Comparison of ENCODE assay signal across 8 cellular contexts in the genomic region with DNA sequence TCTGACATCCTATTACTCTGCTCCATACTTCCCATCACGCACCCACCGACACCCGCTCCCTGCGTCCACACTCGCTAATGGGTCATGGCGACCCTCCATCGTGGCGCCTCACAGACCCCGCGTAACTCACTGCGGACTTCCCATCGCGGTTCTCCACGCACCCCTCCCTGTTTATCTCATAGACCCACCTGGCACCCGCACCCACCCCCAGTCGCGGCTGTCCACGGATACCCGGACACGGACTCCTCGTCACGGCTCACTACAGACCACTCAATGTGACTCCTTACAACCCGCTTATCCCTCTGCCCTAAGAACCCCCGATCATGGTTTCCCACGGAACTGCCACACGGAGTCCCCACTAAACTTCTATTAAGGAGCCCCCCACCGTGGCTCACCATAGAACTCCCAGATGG.
DNase-seq lines count a peak whose midpoint lies in the region; ATAC-seq lines count a peak whose summit lies in the region.

No MANE protein-coding gene starts in this region.

- peak overlapping the region; percentile 91 for H3K4me3 ChIP-seq in iPS-15b (ENCODE audit: low read depth, low read length)

- no peaks in the 10 kb centered on the region for H3K9me3 ChIP-seq in iPS-15b (ENCODE audit: control insufficient read depth, insufficient read depth, low read length)

- ATAC-seq in activated naive CD8-positive, alpha-beta T cell treated with anti-CD3 and anti-CD28 coated beads, Interleukin-2, amount 50 U/mL, for 24 hours, result no peak
- ATAC-seq in stimulated activated effector memory CD8-positive, alpha-beta T cell treated with anti-CD3 and anti-CD28 coated beads, Interleukin-12 subunit alpha, Interleukin-12 subunit beta, amount 100 ng/mL, for 72 hours, result peak; percentile 1
- ATAC-seq in HG02763 (IDR thresholded peaks at IDR 0.05; ENCODE audit: unreplicated experiment), result no peak

- peak overlapping the region; percentile 73 for H3K9ac ChIP-seq in iPS-15b (ENCODE audit: low read depth, low read length)

- peaks cover 27% of the 10 kb centered on the region for H3K36me3 ChIP-seq in iPS-15b (ENCODE audit: control insufficient read depth, insufficient read depth, low read length)

- peak overlapping the region; percentile 97 for H3K27ac Mint-ChIP-seq in activated T-cell treated with anti-CD3 and anti-CD28 coated beads, Interleukin-2, amount 50 U/mL, for 24 hours
- H3K27ac Mint-ChIP-seq in activated naive CD8-positive, alpha-beta T cell treated with anti-CD3 and anti-CD28 coated beads, Interleukin-2, amount 50 U/mL, for 24 hours, result peak overlapping the region; percentile 97
- H3K27ac Mint-ChIP-seq in stimulated activated effector memory CD8-positive, alpha-beta T cell treated with anti-CD3 and anti-CD28 coated beads, Interleukin-12 subunit alpha, Interleukin-12 subunit beta, amount 100 ng/mL, for 72 hours, result peak overlapping the region; percentile 95

- peak overlapping the region; percentile 97 for H3K4me3 Mint-ChIP-seq in activated T-cell treated with anti-CD3 and anti-CD28 coated beads, Interleukin-2, amount 50 U/mL, for 24 hours
- H3K4me3 Mint-ChIP-seq in activated naive CD8-positive, alpha-beta T cell treated with anti-CD3 and anti-CD28 coated beads, Interleukin-2, amount 50 U/mL, for 24 hours, result peak overlapping the region; percentile 100
- peak overlapping the region; percentile 96 for H3K4me3 Mint-ChIP-seq in stimulated activated effector memory CD8-positive, alpha-beta T cell treated with anti-CD3 and anti-CD28 coated beads, Interleukin-12 subunit alpha, Interleukin-12 subunit beta, amount 100 ng/mL, for 72 hours

- no peak for DNase-seq in activated T-cell treated with anti-CD3 and anti-CD28 coated beads, Interleukin-2, amount 50 U/mL, for 24 hours
- no peak for DNase-seq in activated T-cell treated with anti-CD3 and anti-CD28 coated beads for 4 hours
- no peak for DNase-seq in activated naive CD8-positive, alpha-beta T cell treated with anti-CD3 and anti-CD28 coated beads, Interleukin-2, amount 50 U/mL, for 24 hours
- DNase-seq in stimulated activated effector memory CD8-positive, alpha-beta T cell treated with anti-CD3 and anti-CD28 coated beads, Interleukin-12 subunit alpha, Interleukin-12 subunit beta, amount 100 ng/mL, for 72 hours (ENCODE audit: low spot score in 2 of 2), result no peak
- DNase-seq in epidermal melanocyte (ENCODE audit: insufficient read length, low spot score), result no peak
- DNase-seq in activated CD4-positive, alpha-beta T cell treated with anti-CD3 and anti-CD28 coated beads, Interleukin-2, amount 50 U/mL, for 48 hours, result no peak

- peaks cover 57% of the 10 kb centered on the region for H3K36me3 Mint-ChIP-seq in activated T-cell treated with anti-CD3 and anti-CD28 coated beads, Interleukin-2, amount 50 U/mL, for 24 hours (ENCODE audit: low read depth)
- peaks cover 39% of the 10 kb centered on the region for H3K36me3 Mint-ChIP-seq in activated naive CD8-positive, alpha-beta T cell treated with anti-CD3 and anti-CD28 coated beads, Interleukin-2, amount 50 U/mL, for 24 hours (ENCODE audit: low read depth)
- peaks cover 56% of the 10 kb centered on the region for H3K36me3 Mint-ChIP-seq in stimulated activated effector memory CD8-positive, alpha-beta T cell treated with anti-CD3 and anti-CD28 coated beads, Interleukin-12 subunit alpha, Interleukin-12 subunit beta, amount 100 ng/mL, for 72 hours

- no peaks in the 10 kb centered on the region for H3K4me1 ChIP-seq in iPS-15b (ENCODE audit: control insufficient read depth, insufficient read depth, low read length)

- H3K4me1 Mint-ChIP-seq in activated T-cell treated with anti-CD3 and anti-CD28 coated beads, Interleukin-2, amount 50 U/mL, for 24 hours (ENCODE audit: low read depth), result peaks cover 41% of the 10 kb centered on the region
- H3K4me1 Mint-ChIP-seq in activated naive CD8-positive, alpha-beta T cell treated with anti-CD3 and anti-CD28 coated beads, Interleukin-2, amount 50 U/mL, for 24 hours, result peaks cover 24% of the 10 kb centered on the region
- H3K4me1 Mint-ChIP-seq in stimulated activated effector memory CD8-positive, alpha-beta T cell treated with anti-CD3 and anti-CD28 coated beads, Interleukin-12 subunit alpha, Interleukin-12 subunit beta, amount 100 ng/mL, for 72 hours, result peaks cover 61% of the 10 kb centered on the region

- no peaks in the 10 kb centered on the region for H3K27me3 Mint-ChIP-seq in activated T-cell treated with anti-CD3 and anti-CD28 coated beads, Interleukin-2, amount 50 U/mL, for 24 hours
- no peaks in the 10 kb centered on the region for H3K27me3 Mint-ChIP-seq in activated naive CD8-positive, alpha-beta T cell treated with anti-CD3 and anti-CD28 coated beads, Interleukin-2, amount 50 U/mL, for 24 hours

- no peaks in the 10 kb centered on the region for H3K9me3 Mint-ChIP-seq in activated T-cell treated with anti-CD3 and anti-CD28 coated beads, Interleukin-2, amount 50 U/mL, for 24 hours
- H3K9me3 Mint-ChIP-seq in activated naive CD8-positive, alpha-beta T cell treated with anti-CD3 and anti-CD28 coated beads, Interleukin-2, amount 50 U/mL, for 24 hours, result no peaks in the 10 kb centered on the region
- no peaks in the 10 kb centered on the region for H3K9me3 Mint-ChIP-seq in stimulated activated effector memory CD8-positive, alpha-beta T cell treated with anti-CD3 and anti-CD28 coated beads, Interleukin-12 subunit alpha, Interleukin-12 subunit beta, amount 100 ng/mL, for 72 hours

- no peaks in the 10 kb centered on the region for H3K27me3 ChIP-seq in iPS-15b (ENCODE audit: control insufficient read depth, insufficient read depth, low read length)
